ENCODE assay signal across 20 cellular contexts in genomic region chr6:3910264-3910663, GRCh38.
DNase-seq lines count a peak whose midpoint lies in the region; ATAC-seq, FAIRE-seq and TF ChIP-seq lines count a peak whose summit lies in the region.
"Had no signal": no experiment of that assay in that cellular context is flagged by ENCODE, and none has a peak within 500 bp of the region (broad histone marks: within the 10 kb centered on the region; RNA-seq: fewer than 3 reads in every experiment).

No MANE protein-coding gene starts in this region.

- H3K56ac ChIP-seq in IMR-90 (ENCODE audit: extremely low read depth, insufficient read depth, low read length), result no peak overlapping the region

- H3K27ac ChIP-seq in A549 (peak overlapping the region; percentile 83 to 89; a peak in 5 of 6 replicates), IMR-90 (ENCODE audit: insufficient read depth, low read length) (no peak overlapping the region), endodermal cell (ENCODE audit: low read depth, low read length) (no peak overlapping the region), gastrocnemius medialis (peak overlapping the region; percentile 85 to 92 (median 88))

- H4K20me1 ChIP-seq in IMR-90 (ENCODE audit: insufficient read depth, low read length), result peaks cover 6% of the 10 kb centered on the region; the same call in 1 of the 2 replicates

- no peak overlapping the region for H2AFZ ChIP-seq in IMR-90 (replicated peaks; ENCODE audit: low read length, poor library complexity)

- H2BK15ac ChIP-seq in IMR-90 (ENCODE audit: low read depth, low read length), result no peak overlapping the region

- no peak overlapping the region for H2BK5ac ChIP-seq in IMR-90 (ENCODE audit: low read depth, low read length, poor library complexity, severe bottlenecking)

- peaks cover 16% of the 10 kb centered on the region for H3K9me1 ChIP-seq in IMR-90 (ENCODE audit: insufficient read depth, low read length)

- in situ Hi-C loops in IMR-90 (cut with MboI; ENCODE audit: low sequenced_read_pairs) (no loop called here), gastrocnemius medialis (cut with MboI; ENCODE audit: low sequenced_read_pairs in 4 of 4) (no loop called here), G401 (cut with HindIII; ENCODE audit: low sequenced_read_pairs) (no loop called here)

- intact Hi-C loops in IMR-90 (cut with micrococcal nuclease), result no loop called here
- intact Hi-C loops in gastrocnemius medialis (cut with DNase I; ENCODE audit: low total_unique reads), result loop anchor here (10.0 kb wide), 2 partner anchors 565 to 1065 kb away; partner anchors contain the start of gene SERPINB1

- H2BK120ac ChIP-seq in IMR-90 (ENCODE audit: low read depth, low read length), result no peak overlapping the region

- H4K8ac ChIP-seq in IMR-90 (ENCODE audit: low read depth in 2 of 2, low read length in 2 of 2), result no peak overlapping the region

- no peak overlapping the region for H4K5ac ChIP-seq in IMR-90 (ENCODE audit: low read depth, low read length)

- peaks cover 3% of the 10 kb centered on the region for H3K27me3 Mint-ChIP-seq in endodermal cell (ENCODE audit: insufficient read depth)

- no peak for TF ChIP-seq EP300 in A549 (IDR thresholded peaks at IDR 0.05)

- no peak overlapping the region for H3K4ac ChIP-seq in IMR-90 (ENCODE audit: low read depth, low read length)

- no peaks in the 10 kb centered on the region for H3K36me3 Mint-ChIP-seq in endodermal cell (ENCODE audit: low read depth)
- H3K36me3 Mint-ChIP-seq: CD14-positive monocyte had no signal

- peak overlapping the region; percentile 14; the same call in 1 of the 2 replicates for H4K91ac ChIP-seq in IMR-90 (ENCODE audit: insufficient read depth, low read depth, low read length)

- peak overlapping the region; percentile 91; the same call in 1 of the 3 replicates for H3K4me2 ChIP-seq in A549
- no peak overlapping the region for H3K4me2 ChIP-seq in IMR-90 (ENCODE audit: low read depth, low read length)

- FAIRE-seq in A549 (lab: Jason Lieb, UNC), result no peak
- FAIRE-seq: GM12891, H1 had no signal

- TF ChIP-seq POLR2A in A549 (IDR thresholded peaks at IDR 0.05; ENCODE audit: low read length) (no peak), IMR-90 (IDR thresholded peaks at IDR 0.05; ENCODE audit: low read depth, low read length) (no peak), gastrocnemius medialis (IDR thresholded peaks at IDR 0.05) (no peak)

- no peak for DNase-seq in A549 (ENCODE audit: low read depth in 1 of 2, low spot score in 1 of 2)
- DNase-seq in IMR-90, result no peak
- peak; percentile 30 for DNase-seq in endodermal cell
- peak in 1 of 2 donors; percentile 4 for DNase-seq in gastrocnemius medialis
- no peak for DNase-seq in stimulated activated CD4-positive, alpha-beta T cell treated with anti-CD3 and anti-CD28 coated beads, Interleukin-4, amount 100 ng/mL, for 24 hours
- no peak for DNase-seq in G401 (ENCODE audit: low spot score)
- no peak for DNase-seq in NK-92 (lab: John Stamatoyannopoulos, UW; ENCODE audit: unreplicated experiment)
- no peak for DNase-seq in NCI-H1436 treated with DMSO at 0.1 percent for 48 hours (lab: John Stamatoyannopoulos, UW)
- DNase-seq: AML-193; DMS 273 treated with DMSO at 0.1 percent for 48 hours; GF-D8; NCI-H187 treated with DMSO at 0.1 percent for 48 hours; NCI-H446; NCI-H69; NK-92 treated with Interleukin-12 subunit alpha and Interleukin-12 subunit beta, amount 100 ng/mL, for 24 hours; OCI-M1 had no signal

- H3K9me3 Mint-ChIP-seq in endodermal cell, result peaks cover 3% of the 10 kb centered on the region

- H3K14ac ChIP-seq in IMR-90 (replicated peaks; ENCODE audit: low read depth, low read length), result no peak overlapping the region

- H3K18ac ChIP-seq in IMR-90 (ENCODE audit: low read depth, low read length), result no peak overlapping the region; the same call in 1 of the 2 replicates

- TF ChIP-seq CTCF in A549 (IDR thresholded peaks at IDR 0.05) (no peak), IMR-90 (conservative IDR thresholded peaks at IDR 0.05; ENCODE audit: low read depth, low read length) (no peak), endodermal cell (conservative IDR thresholded peaks at IDR 0.05) (no peak), gastrocnemius medialis (IDR thresholded peaks at IDR 0.05 in 4 of 5, conservative IDR thresholded peaks at IDR 0.05 in 1 of 5) (no peak)

- TF ChIP-seq RAD21 in A549 (conservative IDR thresholded peaks at IDR 0.05 in 1 of 2, IDR thresholded peaks at IDR 0.05 in 1 of 2) (no peak), IMR-90 (IDR thresholded peaks at IDR 0.05; ENCODE audit: low read length) (no peak)

- no peak overlapping the region for H2AK5ac ChIP-seq in IMR-90 (ENCODE audit: low read depth, low read length)

- H3K4me1 ChIP-seq in A549 (peaks cover 40% of the 10 kb centered on the region), IMR-90 (ENCODE audit: control insufficient read depth, insufficient read depth, low read length) (peaks cover 19% of the 10 kb centered on the region), endodermal cell (ENCODE audit: control insufficient read depth, insufficient read depth, low read length) (peaks cover 17% of the 10 kb centered on the region), gastrocnemius medialis (peaks cover 77 to 87% of the 10 kb centered on the region in 2 donors)

- POLR2A ChIA-PET in A549 (lab: Yijun Ruan, JAX) (no interaction called here), IMR-90 (lab: Charles Lee; ENCODE audit: unreplicated experiment) (no interaction called here)

- CTCF ChIA-PET in A549 (lab: Yijun Ruan, JAX), result interaction anchor here (0.6 to 7.5 kb wide), 7 partner anchors 22 to 162 kb away, joined by 3 to 55 read pairs (median 3); partner anchors contain the start of gene FAM50B
- CTCF ChIA-PET in IMR-90 (lab: Yijun Ruan, JAX), result interaction anchor here (0.5 kb wide), 1 partner anchor 23 kb away, joined by 3 read pairs; no protein-coding TSS in a partner anchor

- no peak overlapping the region for H2AK9ac ChIP-seq in IMR-90 (replicated peaks; ENCODE audit: low read depth, low read length, poor library complexity)

- H3K9me3 ChIP-seq in A549, result peaks cover 4% of the 10 kb centered on the region; the same call in 2 of the 3 replicates
- H3K9me3 ChIP-seq in IMR-90 (ENCODE audit: control insufficient read depth, insufficient read depth, low read length), result no peaks in the 10 kb centered on the region
- H3K9me3 ChIP-seq in endodermal cell (ENCODE audit: control insufficient read depth, low read length), result peaks cover 4% of the 10 kb centered on the region
- H3K9me3 ChIP-seq in gastrocnemius medialis, result no peaks in the 10 kb centered on the region
- H3K9me3 ChIP-seq: SJSA1 had no signal

- 84% methylated on average over 5 of the region's 5 CpGs for WGBS in A549 (ENCODE audit: missing lambda C conversion rate)
- WGBS in IMR-90 (ENCODE audit: extremely low coverage in 2 of 2, insufficient read length in 1 of 2), 2 experiments, result 92% methylated on average over 4 of the region's 5 CpGs; no CpG with 5 or more reads in 1 of the 2 experiments
- 54 to 76% methylated on average over 2 to 5 of the region's 5 CpGs for WGBS in endodermal cell (ENCODE audit: insufficient coverage in 1 of 2, insufficient read length in 1 of 2), 2 experiments

- peaks cover 30% of the 10 kb centered on the region for H3K4me1 Mint-ChIP-seq in endodermal cell
- H3K4me1 Mint-ChIP-seq: CD14-positive monocyte had no signal

- dilution Hi-C loops in IMR-90 (cut with HindIII; ENCODE audit: low sequenced_read_pairs, unreplicated experiment), result no loop called here

- H3K79me1 ChIP-seq in IMR-90 (ENCODE audit: low read depth in 1 of 2, low read length in 2 of 2), result no peaks in the 10 kb centered on the region

- H3K36me3 ChIP-seq in IMR-90 (ENCODE audit: control insufficient read depth, insufficient read depth, low read length) (no peaks in the 10 kb centered on the region), endodermal cell (ENCODE audit: control insufficient read depth, insufficient read depth, low read length) (no peaks in the 10 kb centered on the region), gastrocnemius medialis (no peaks in the 10 kb centered on the region)
- H3K36me3 ChIP-seq: SJSA1 had no signal

- H3K9ac ChIP-seq in IMR-90 (ENCODE audit: low read depth, low read length) (no peak overlapping the region), endodermal cell (ENCODE audit: extremely low read depth, low read length, poor library complexity, severe bottlenecking) (no peak overlapping the region)

- H3K4me3 Mint-ChIP-seq in endodermal cell, result no peak overlapping the region
- H3K4me3 Mint-ChIP-seq: CD14-positive monocyte had no signal

- H3K23ac ChIP-seq in IMR-90 (ENCODE audit: low read depth, low read length), result no peak overlapping the region

- no TSS peak for BruUV-seq in IMR-90 (replicated peaks; lab: Mats Ljungman, UMichigan)

- 0 out of 2 replicates have a peak overlapping the region, but pooled peaks have one; percentile 0 for H2BK20ac ChIP-seq in IMR-90 (ENCODE audit: low read depth, low read length)

- ATAC-seq in A549 (no peak), IMR-90 (ENCODE audit: low read depth) (no peak), gastrocnemius medialis (no peak)

- no peak overlapping the region for H3K27ac Mint-ChIP-seq in endodermal cell
- H3K27ac Mint-ChIP-seq: CD14-positive monocyte had no signal

- H3K27me3 ChIP-seq in IMR-90 (ENCODE audit: control insufficient read depth, insufficient read depth, low read length) (no peaks in the 10 kb centered on the region), endodermal cell (ENCODE audit: control insufficient read depth, insufficient read depth, low read length, poor library complexity, severe bottlenecking) (no peaks in the 10 kb centered on the region), gastrocnemius medialis (no peaks in the 10 kb centered on the region)
- H3K27me3 ChIP-seq: SJSA1 had no signal

- H3K4me3 ChIP-seq in A549, result no peak overlapping the region
- H3K4me3 ChIP-seq in IMR-90 (ENCODE audit: insufficient read depth, low read depth, low read length), result no peak overlapping the region
- no peak overlapping the region for H3K4me3 ChIP-seq in endodermal cell (ENCODE audit: low read length)
- H3K4me3 ChIP-seq in gastrocnemius medialis, result no peak overlapping the region
- H3K4me3 ChIP-seq: SJSA1 had no signal

TF ChIP-seq in A549, 52 proteins besides CTCF, POLR2A, EP300 and RAD21:
- TF ChIP-seq, protein P1, sequence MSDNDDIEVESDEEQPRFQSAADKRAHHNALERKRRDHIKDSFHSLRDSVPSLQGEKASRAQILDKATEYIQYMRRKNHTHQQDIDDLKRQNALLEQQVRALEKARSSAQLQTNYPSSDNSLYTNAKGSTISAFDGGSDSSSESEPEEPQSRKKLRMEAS (IDR thresholded peaks at IDR 0.05), result no peak
- TF ChIP-seq HDAC2 (IDR thresholded peaks at IDR 0.05), result no peak
TF ChIP-seq in A549: peak in this region for 0.

TF ChIP-seq in IMR-90, 13 proteins besides CTCF, POLR2A, EP300 and RAD21 (continues in another document):
- TF ChIP-seq SMC3 (IDR thresholded peaks at IDR 0.05; ENCODE audit: low read depth, low read length) (no peak), FOS (IDR thresholded peaks at IDR 0.05; ENCODE audit: low read depth, low read length) (no peak), CEBPB (IDR thresholded peaks at IDR 0.05; ENCODE audit: low read depth, low read length) (no peak)

Comparison
In these comparisons a context has a peak if more than half of its experiments do, and no peak if none do; other contexts are left out.
1. H3K27ac ChIP-seq: peak in A549 (2 of 2) and gastrocnemius medialis (4 of 4); none in IMR-90 (single experiment) and endodermal cell (single experiment).